Comparison of ENCODE assay signal across 1 cellular context in genomic region chr9:3906437-3907213, GRCh38.
TF ChIP-seq lines count a peak whose summit lies in the region.

No MANE protein-coding gene starts in this region.

TF ChIP-seq in IMR-90, 13 proteins besides CTCF, POLR2A, EP300 and RAD21 (continued from another document):
- no peak for TF ChIP-seq USF2 (IDR thresholded peaks at IDR 0.05; ENCODE audit: low read depth, low read length)
- TF ChIP-seq CEBPB (IDR thresholded peaks at IDR 0.05; ENCODE audit: low read depth, low read length), result no peak
TF ChIP-seq in IMR-90: peak in this region for 3.
